In genomic region chr1:94302960-94303359, GRCh38 we compare ENCODE assay signal across 14 cellular contexts.
"Had no signal": no experiment of that assay in that cellular context is flagged by ENCODE, and none has a peak within 500 bp of the region (broad histone marks: within the 10 kb centered on the region; RNA-seq: fewer than 3 reads in every experiment).

No MANE protein-coding gene starts in this region.

- H3K9me3 ChIP-seq: gastrocnemius medialis had no signal

- H3K4me3 ChIP-seq: dorsolateral prefrontal cortex, gastrocnemius medialis, skin epidermis had no signal

- H3K36me3 ChIP-seq: gastrocnemius medialis had no signal

- H3K27me3 ChIP-seq: gastrocnemius medialis had no signal

- ATAC-seq: activated CD8-positive, alpha-beta memory T cell treated with anti-CD3 and anti-CD28 coated beads, Interleukin-2, amount 10 ng/mL, durations not matched to agents 7 days and 5 days; gastrocnemius medialis; SK-N-SH treated with all-trans-retinoic acid at 6 μM for 48 hours; stimulated activated naive CD8-positive, alpha-beta T cell treated with anti-CD3 and anti-CD28 coated beads, Interleukin-15, amount 100 ng/mL, for 72 hours had no signal

- H3K27ac ChIP-seq: dorsolateral prefrontal cortex, gastrocnemius medialis, skin epidermis, VCaP had no signal

- DNase-seq: activated CD4-positive, alpha-beta T cell treated with anti-CD3 and anti-CD28 coated beads for 1 hour; activated CD4-positive, alpha-beta T cell treated with anti-CD3 and anti-CD28 coated beads, Interleukin-2, amount 50 U/mL, for 4 hours; activated CD8-positive, alpha-beta memory T cell treated with anti-CD3 and anti-CD28 coated beads, Interleukin-2, amount 10 ng/mL, durations not matched to agents 7 days and 5 days; activated naive CD4-positive, alpha-beta T cell treated with anti-CD3 and anti-CD28 coated beads, Interleukin-2, amount 10 ng/mL, durations not matched to agents 7 days and 5 days; activated T-cell treated with anti-CD3 and anti-CD28 coated beads, Interleukin-2, amount 50 U/mL, for 1 hour; dorsolateral prefrontal cortex; endodermal cell; gastrocnemius medialis; mesendoderm; occipital lobe; stimulated activated naive CD8-positive, alpha-beta T cell treated with anti-CD3 and anti-CD28 coated beads, Interleukin-15, amount 100 ng/mL, for 72 hours had no signal
